ENCODE assay signal across 1 cellular context in the genomic region with DNA sequence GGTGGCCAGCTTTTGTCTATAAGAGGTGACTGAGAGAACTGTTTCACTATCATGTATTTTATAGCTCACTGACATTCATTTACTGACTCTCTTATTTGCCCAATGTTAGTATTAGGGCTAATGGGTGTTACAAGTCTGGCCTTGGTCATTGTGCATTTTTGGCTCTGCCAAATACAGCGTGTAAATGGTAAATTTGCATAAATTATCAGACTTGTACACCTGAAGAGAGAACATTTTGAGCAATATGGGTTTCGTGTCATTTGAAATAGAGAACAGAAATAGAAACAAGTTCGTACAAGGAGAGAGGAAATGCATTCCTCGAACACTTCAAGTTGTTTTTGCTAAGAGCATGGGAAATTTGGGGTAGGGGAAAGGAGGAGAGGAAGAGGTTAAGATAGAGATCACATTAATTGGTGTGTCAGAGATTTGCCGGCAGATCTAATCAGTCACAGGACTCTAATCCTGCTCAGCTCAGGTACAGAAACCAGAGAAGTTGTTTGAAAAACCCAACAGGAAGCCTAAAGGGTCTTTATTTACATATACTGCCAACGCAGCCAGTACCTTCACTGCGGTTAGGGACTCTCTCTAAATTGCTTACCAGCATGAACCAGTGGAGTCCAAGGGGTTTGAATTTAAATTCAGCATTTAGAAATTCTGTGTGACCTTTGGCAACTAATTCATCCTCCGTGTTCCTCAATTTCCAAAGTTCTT.
TF ChIP-seq lines count a peak whose summit lies in the region.

No MANE protein-coding gene starts in this region.

TF ChIP-seq in GM12878, 131 proteins besides CTCF, POLR2A, EP300 and RAD21 (continued from another document):
- TF ChIP-seq, protein P1, sequence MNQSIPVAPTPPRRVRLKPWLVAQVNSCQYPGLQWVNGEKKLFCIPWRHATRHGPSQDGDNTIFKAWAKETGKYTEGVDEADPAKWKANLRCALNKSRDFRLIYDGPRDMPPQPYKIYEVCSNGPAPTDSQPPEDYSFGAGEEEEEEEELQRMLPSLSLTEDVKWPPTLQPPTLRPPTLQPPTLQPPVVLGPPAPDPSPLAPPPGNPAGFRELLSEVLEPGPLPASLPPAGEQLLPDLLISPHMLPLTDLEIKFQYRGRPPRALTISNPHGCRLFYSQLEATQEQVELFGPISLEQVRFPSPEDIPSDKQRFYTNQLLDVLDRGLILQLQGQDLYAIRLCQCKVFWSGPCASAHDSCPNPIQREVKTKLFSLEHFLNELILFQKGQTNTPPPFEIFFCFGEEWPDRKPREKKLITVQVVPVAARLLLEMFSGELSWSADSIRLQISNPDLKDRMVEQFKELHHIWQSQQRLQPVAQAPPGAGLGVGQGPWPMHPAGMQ (IDR thresholded peaks at IDR 0.05; ENCODE audit: borderline replicate concordance) = no peak
- TF ChIP-seq CEBPB (IDR thresholded peaks at IDR 0.05; ENCODE audit: borderline replicate concordance in 1 of 2, low read depth in 2 of 2, low read length in 2 of 2) (no peak), SP1 (IDR thresholded peaks at IDR 0.05; ENCODE audit: low read depth, low read length) (no peak), SIX5 (IDR thresholded peaks at IDR 0.05; ENCODE audit: low read depth, low read length, severe bottlenecking) (no peak)
- TF ChIP-seq, protein P2, sequence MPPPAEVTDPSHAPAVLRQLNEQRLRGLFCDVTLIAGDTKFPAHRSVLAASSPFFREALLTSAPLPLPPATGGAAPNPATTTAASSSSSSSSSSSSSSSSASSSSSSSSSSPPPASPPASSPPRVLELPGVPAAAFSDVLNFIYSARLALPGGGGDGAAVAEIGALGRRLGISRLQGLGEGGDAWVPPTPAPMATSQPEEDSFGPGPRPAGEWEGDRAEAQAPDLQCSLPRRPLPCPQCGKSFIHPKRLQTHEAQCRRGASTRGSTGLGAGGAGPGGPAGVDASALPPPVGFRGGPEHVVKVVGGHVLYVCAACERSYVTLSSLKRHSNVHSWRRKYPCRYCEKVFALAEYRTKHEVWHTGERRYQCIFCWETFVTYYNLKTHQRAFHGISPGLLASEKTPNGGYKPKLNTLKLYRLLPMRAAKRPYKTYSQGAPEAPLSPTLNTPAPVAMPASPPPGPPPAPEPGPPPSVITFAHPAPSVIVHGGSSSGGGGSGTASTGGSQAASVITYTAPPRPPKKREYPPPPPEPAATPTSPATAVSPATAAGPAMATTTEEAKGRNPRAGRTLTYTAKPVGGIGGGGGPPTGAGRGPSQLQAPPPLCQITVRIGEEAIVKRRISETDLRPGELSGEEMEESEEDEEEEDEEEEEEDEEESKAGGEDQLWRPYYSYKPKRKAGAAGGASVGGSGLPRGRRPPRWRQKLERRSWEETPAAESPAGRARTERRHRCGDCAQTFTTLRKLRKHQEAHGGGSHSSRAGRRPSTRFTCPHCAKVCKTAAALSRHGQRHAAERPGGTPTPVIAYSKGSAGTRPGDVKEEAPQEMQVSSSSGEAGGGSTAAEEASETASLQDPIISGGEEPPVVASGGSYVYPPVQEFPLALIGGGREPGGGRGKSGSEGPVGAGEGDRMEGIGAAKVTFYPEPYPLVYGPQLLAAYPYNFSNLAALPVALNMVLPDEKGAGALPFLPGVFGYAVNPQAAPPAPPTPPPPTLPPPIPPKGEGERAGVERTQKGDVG (CRISPR knock-in tag; IDR thresholded peaks at IDR 0.05) = no peak
